In genomic region chr2:60954139-60954538, GRCh38 we compare ENCODE assay signal across 24 cellular contexts.
DNase-seq lines count a peak whose midpoint lies in the region; ATAC-seq, FAIRE-seq and TF ChIP-seq lines count a peak whose summit lies in the region.
"Had no signal": no experiment of that assay in that cellular context is flagged by ENCODE, and none has a peak within 500 bp of the region (broad histone marks: within the 10 kb centered on the region; RNA-seq: fewer than 3 reads in every experiment).

No MANE protein-coding gene starts in this region.

- intact Hi-C loops in GM12878 (cut with micrococcal nuclease; ENCODE audit: unreplicated experiment), result no loop called here
- intact Hi-C loops in testis (cut with DNase I; ENCODE audit: low total_unique reads), result no loop called here

- peak; percentile 45 to 79; a peak in 3 of 4 replicates for TF ChIP-seq EP300 in GM12878 (IDR thresholded peaks at IDR 0.05; ENCODE audit: borderline replicate concordance in 1 of 2, control insufficient read depth in 1 of 2, low read depth in 2 of 2, low read length in 2 of 2)

- H3K9me3 Mint-ChIP-seq in activated naive CD8-positive, alpha-beta T cell treated with anti-CD3 and anti-CD28 coated beads, Interleukin-2, amount 50 U/mL, for 24 hours, result no peaks in the 10 kb centered on the region
- no peaks in the 10 kb centered on the region for H3K9me3 Mint-ChIP-seq in activated naive CD8-positive, alpha-beta T cell treated with anti-CD3 and anti-CD28 coated beads for 36 hours
- H3K9me3 Mint-ChIP-seq in GM23338, result peaks cover 11% of the 10 kb centered on the region; the same call in 2 of the 3 replicates
- H3K9me3 Mint-ChIP-seq: activated T-cell treated with anti-CD3 and anti-CD28 coated beads, Interleukin-2, amount 50 U/mL, for 24 hours; mesothelial cell of epicardium had no signal

- no peak overlapping the region for H3K27ac ChIP-seq in GM12878 (ENCODE audit: control insufficient read depth, insufficient read depth)
- no peak overlapping the region for H3K27ac ChIP-seq in testis
- H3K27ac ChIP-seq in GM23338 (ENCODE audit: low read depth), result no peak overlapping the region
- H3K27ac ChIP-seq: BLaER1 treated with 17β-estradiol and CSF1 and Interleukin-3, amounts not matched to agents 10 nM and 100 nM; heart left ventricle; KMS-11; right lobe of liver had no signal

- BruUV-seq in GM12878 (replicated peaks; lab: Mats Ljungman, UMichigan), result no TSS peak

- no peak overlapping the region for H3K9ac ChIP-seq in GM12878 (ENCODE audit: control insufficient read depth, insufficient read depth, low read length)
- H3K9ac ChIP-seq: BLaER1 treated with 17β-estradiol and CSF1 and Interleukin-3, amounts not matched to agents 10 nM and 100 nM; KMS-11 had no signal

- CTCF ChIA-PET in GM12878 (lab: Yijun Ruan, JAX), result interaction anchor here (1.0 to 1.8 kb wide), 9 partner anchors 9 to 247 kb away, joined by 3 to 6 read pairs (median 4); partner anchors contain the start of gene REL

- H3K4me1 Mint-ChIP-seq in activated naive CD8-positive, alpha-beta T cell treated with anti-CD3 and anti-CD28 coated beads, Interleukin-2, amount 50 U/mL, for 24 hours, result peaks cover 20% of the 10 kb centered on the region
- peaks cover 15% of the 10 kb centered on the region for H3K4me1 Mint-ChIP-seq in activated naive CD8-positive, alpha-beta T cell treated with anti-CD3 and anti-CD28 coated beads for 36 hours
- H3K4me1 Mint-ChIP-seq in GM23338, result no peaks in the 10 kb centered on the region

- no peaks in the 10 kb centered on the region for H3K27me3 ChIP-seq in GM12878 (replicated peaks in 1 of 2; ENCODE audit: control insufficient read depth in 2 of 2, insufficient read depth in 2 of 2, low read length in 1 of 2)
- no peaks in the 10 kb centered on the region for H3K27me3 ChIP-seq in testis
- H3K27me3 ChIP-seq in GM23338 (ENCODE audit: insufficient read depth), result no peaks in the 10 kb centered on the region
- H3K27me3 ChIP-seq: BLaER1 treated with 17β-estradiol and CSF1 and Interleukin-3, amounts not matched to agents 10 nM and 100 nM; heart left ventricle; left lung; right lobe of liver had no signal

- ATAC-seq in activated naive CD8-positive, alpha-beta T cell treated with anti-CD3 and anti-CD28 coated beads, Interleukin-2, amount 50 U/mL, for 24 hours, result peak; percentile 71
- ATAC-seq in GM21717 (IDR thresholded peaks at IDR 0.05; ENCODE audit: unreplicated experiment) (peak; percentile 66), GM12878 (peak; percentile 94), GM23338 (no peak), HG03354 (IDR thresholded peaks at IDR 0.05; ENCODE audit: poor library complexity, severe bottlenecking, unreplicated experiment) (no peak)
- ATAC-seq: heart left ventricle, left lung, right lobe of liver had no signal

- TF ChIP-seq RAD21 in GM12878 (IDR thresholded peaks at IDR 0.05; ENCODE audit: insufficient read depth, low read depth, low read length), result no peak

- no peak for TF ChIP-seq POLR2A in GM12878 (IDR thresholded peaks at IDR 0.05; ENCODE audit: low read depth, low read length)
- no peak for TF ChIP-seq POLR2A in testis (IDR thresholded peaks at IDR 0.05)

- RAD21 ChIA-PET in GM12878 (lab: Charles Lee; ENCODE audit: unreplicated experiment), result interaction anchor here (1.0 to 4.8 kb wide), 13 partner anchors 11 to 157 kb away, joined by 3 to 45 read pairs (median 4); no protein-coding TSS in a partner anchor

- in situ Hi-C loops in GM12878 (cut with MboI), result no loop called here

- TF ChIP-seq CTCF in GM12878 (IDR thresholded peaks at IDR 0.05 in 2 of 3, conservative IDR thresholded peaks at IDR 0.05 in 1 of 3; ENCODE audit: control insufficient read depth in 2 of 3, extremely low read depth in 1 of 3, insufficient read depth in 1 of 3, low read depth in 3 of 3, low read length in 3 of 3), result no peak
- no peak for TF ChIP-seq CTCF in testis (IDR thresholded peaks at IDR 0.05)
- TF ChIP-seq CTCF in GM23338 (conservative IDR thresholded peaks at IDR 0.05; ENCODE audit: low read depth in 2 of 2), result no peak

- 89% methylated on average over 2 of the region's 2 CpGs for WGBS in GM12878 (ENCODE audit: insufficient coverage, insufficient replicate concordance, low lambda C conversion rate, missing lambda C conversion rate)
- WGBS in testis, 2 donors, result 52 to 75% methylated on average over 2 of the region's 2 CpGs

- H3F3A ChIP-seq in GM23338 (replicated peaks; ENCODE audit: low read depth), result no peaks in the 10 kb centered on the region

- H3K36me3 ChIP-seq in GM12878 (ENCODE audit: control insufficient read depth in 2 of 2, insufficient read depth in 2 of 2, low read length in 1 of 2) (peaks cover 0 to 10% of the 10 kb centered on the region in 2 experiments; a peak in 1 of 4 replicates), testis (ENCODE audit: low read depth, missing control alignments) (no peaks in the 10 kb centered on the region), GM23338 (ENCODE audit: insufficient read depth) (no peaks in the 10 kb centered on the region)

- no peak overlapping the region for H3K4me3 ChIP-seq in GM12878
- no peak overlapping the region for H3K4me3 ChIP-seq in testis
- no peak overlapping the region for H3K4me3 ChIP-seq in GM23338
- H3K4me3 ChIP-seq: BLaER1 treated with 17β-estradiol and CSF1 and Interleukin-3, amounts not matched to agents 10 nM and 100 nM; heart left ventricle; left lung; right lobe of liver had no signal

- H2AFZ ChIP-seq in GM12878 (ENCODE audit: control insufficient read depth, low read depth, low read length) (no peak overlapping the region), GM23338 (no peak overlapping the region)

- no peaks in the 10 kb centered on the region for H3K9me2 ChIP-seq in GM23338 (ENCODE audit: insufficient read depth)

- H3K79me2 ChIP-seq in GM12878 (ENCODE audit: control insufficient read depth, insufficient read depth, low read length), result no peaks in the 10 kb centered on the region
- H3K79me2 ChIP-seq in GM23338 (replicated peaks; ENCODE audit: insufficient read depth), result no peaks in the 10 kb centered on the region

- SMC1A ChIA-PET in GM12878 (lab: Charles Lee; ENCODE audit: uncharacterized antibody, unreplicated experiment), result interaction anchor here (0.7 to 4.9 kb wide), 18 partner anchors 10 to 150 kb away, joined by 3 to 108 read pairs (median 6); partner anchors contain the start of gene REL

- H3K27me3 Mint-ChIP-seq in activated naive CD8-positive, alpha-beta T cell treated with anti-CD3 and anti-CD28 coated beads, Interleukin-2, amount 50 U/mL, for 24 hours, result no peaks in the 10 kb centered on the region
- H3K27me3 Mint-ChIP-seq in activated naive CD8-positive, alpha-beta T cell treated with anti-CD3 and anti-CD28 coated beads for 36 hours, result no peaks in the 10 kb centered on the region
- peaks cover 1% of the 10 kb centered on the region for H3K27me3 Mint-ChIP-seq in GM23338 (ENCODE audit: insufficient read depth, low read depth, poor library complexity)
- H3K27me3 Mint-ChIP-seq: activated naive CD8-positive, alpha-beta T cell; activated T-cell treated with anti-CD3 and anti-CD28 coated beads, Interleukin-2, amount 50 U/mL, for 24 hours had no signal

- no peak overlapping the region for H3K27ac Mint-ChIP-seq in activated naive CD8-positive, alpha-beta T cell treated with anti-CD3 and anti-CD28 coated beads, Interleukin-2, amount 50 U/mL, for 24 hours
- H3K27ac Mint-ChIP-seq in activated naive CD8-positive, alpha-beta T cell treated with anti-CD3 and anti-CD28 coated beads for 36 hours, result no peak overlapping the region
- H3K27ac Mint-ChIP-seq in GM23338, result no peak overlapping the region
- H3K27ac Mint-ChIP-seq: activated naive CD8-positive, alpha-beta T cell; activated T-cell treated with anti-CD3 and anti-CD28 coated beads, Interleukin-2, amount 50 U/mL, for 24 hours; mesothelial cell of epicardium; nephron had no signal

- H3K9me3 ChIP-seq in GM12878 (replicated peaks; ENCODE audit: control insufficient read depth, insufficient read depth, low read length) (no peaks in the 10 kb centered on the region), testis (no peaks in the 10 kb centered on the region)
- H3K9me3 ChIP-seq: heart left ventricle, left lung, right lobe of liver had no signal

- no peak for FAIRE-seq in GM12878 (lab: Jason Lieb, UNC)
- FAIRE-seq: H1, urothelium cell line had no signal

- no peak for DNase-seq in activated naive CD8-positive, alpha-beta T cell treated with anti-CD3 and anti-CD28 coated beads, Interleukin-2, amount 50 U/mL, for 24 hours
- no peak for DNase-seq in activated naive CD8-positive, alpha-beta T cell treated with anti-CD3 and anti-CD28 coated beads for 36 hours
- DNase-seq in GM12878 (ENCODE audit: low read depth, low spot score) (peak; percentile 40), testis (no peak), Ammon's horn (ENCODE audit: low spot score) (no peak), GM23338 (ENCODE audit: low spot score) (no peak)
- DNase-seq: activated T-cell treated with anti-CD3 and anti-CD28 coated beads, Interleukin-2, amount 50 U/mL, for 24 hours; Calu3; cerebellar nuclear complex; heart left ventricle; left lung; NCI-H187 treated with DMSO at 0.1 percent for 48 hours; posterior cingulate gyrus; right lobe of liver; T1000 had no signal

- H3K4me3 Mint-ChIP-seq in activated naive CD8-positive, alpha-beta T cell treated with anti-CD3 and anti-CD28 coated beads, Interleukin-2, amount 50 U/mL, for 24 hours, result no peak overlapping the region
- no peak overlapping the region for H3K4me3 Mint-ChIP-seq in activated naive CD8-positive, alpha-beta T cell treated with anti-CD3 and anti-CD28 coated beads for 36 hours
- H3K4me3 Mint-ChIP-seq in GM23338, result no peak overlapping the region
- H3K4me3 Mint-ChIP-seq: activated naive CD8-positive, alpha-beta T cell; activated T-cell treated with anti-CD3 and anti-CD28 coated beads, Interleukin-2, amount 50 U/mL, for 24 hours; mesothelial cell of epicardium; nephron had no signal

- H3K4me2 ChIP-seq in GM12878 (ENCODE audit: control insufficient read depth, insufficient read depth) (no peak overlapping the region), GM23338 (no peak overlapping the region)
- H3K4me2 ChIP-seq: BLaER1 treated with 17β-estradiol and CSF1 and Interleukin-3, amounts not matched to agents 10 nM and 100 nM; KMS-11 had no signal

- H3K4me1 ChIP-seq in GM12878 (ENCODE audit: control insufficient read depth, insufficient read depth, low read length) (no peaks in the 10 kb centered on the region), testis (no peaks in the 10 kb centered on the region), GM23338 (ENCODE audit: insufficient read depth) (no peaks in the 10 kb centered on the region)
- H3K4me1 ChIP-seq: heart left ventricle, left lung, right lobe of liver had no signal

- H3K36me3 Mint-ChIP-seq in activated naive CD8-positive, alpha-beta T cell treated with anti-CD3 and anti-CD28 coated beads, Interleukin-2, amount 50 U/mL, for 24 hours (ENCODE audit: low read depth), result peaks cover 28% of the 10 kb centered on the region
- peaks cover 31% of the 10 kb centered on the region for H3K36me3 Mint-ChIP-seq in activated naive CD8-positive, alpha-beta T cell treated with anti-CD3 and anti-CD28 coated beads for 36 hours
- peaks cover 5% of the 10 kb centered on the region; the same call in 1 of the 3 replicates for H3K36me3 Mint-ChIP-seq in GM23338 (ENCODE audit: low read depth)

- POLR2A ChIA-PET in GM12878 (lab: Charles Lee), result interaction anchor here (1.0 to 3.7 kb wide), 7 partner anchors 9 to 115 kb away, joined by 3 to 44 read pairs (median 4); no protein-coding TSS in a partner anchor

- no peaks in the 10 kb centered on the region for H4K20me1 ChIP-seq in GM12878 (ENCODE audit: control insufficient read depth, insufficient read depth)
- no peaks in the 10 kb centered on the region for H4K20me1 ChIP-seq in GM23338 (replicated peaks; ENCODE audit: insufficient read depth)
- H4K20me1 ChIP-seq: BLaER1 treated with 17β-estradiol and CSF1 and Interleukin-3, amounts not matched to agents 10 nM and 100 nM had no signal

Comparison
In these comparisons a context has a peak if more than half of its experiments do, and no peak if none do; other contexts are left out.
1. ATAC-seq: peak in activated naive CD8-positive, alpha-beta T cell treated with anti-CD3 and anti-CD28 coated beads, Interleukin-2, amount 50 U/mL, for 24 hours (single experiment), GM21717 (single experiment) and GM12878 (single experiment); none in GM23338 (single experiment) and HG03354 (single experiment).